ENCODE assay signal across 8 cellular contexts in genomic region chr14:24080888-24081738, GRCh38. TPM values are rescaled to one million over a fixed set of nuclear protein-coding genes. Genes with fewer than 3 reads are reported as not detected.
DNase-seq lines count a peak whose midpoint lies in the region; ATAC-seq, FAIRE-seq and TF ChIP-seq lines count a peak whose summit lies in the region.

No MANE protein-coding gene starts in this region.

- dilution Hi-C loops in endothelial cell of umbilical vein (cut with MboI; ENCODE audit: extremely low pct_ligation_motif_present, low sequenced_read_pairs), result no loop called here

- H3K9ac ChIP-seq in endothelial cell of umbilical vein (replicated peaks; ENCODE audit: extremely low read depth, insufficient read depth, low read length), result no peak overlapping the region
- no peak overlapping the region for H3K9ac ChIP-seq in muscle layer of colon (ENCODE audit: low read length)

- DNase-seq in AML-193 (lab: John Stamatoyannopoulos, UW) (peak; percentile 20 to 42), NCI-H526 treated with DMSO at 0.1 percent for 48 hours (lab: John Stamatoyannopoulos, UW) (peak; percentile 51), endothelial cell of umbilical vein (ENCODE audit: low read depth, low spot score) (peak; percentile 7)
- peak; percentile 69 for DNase-seq in activated CD8-positive, alpha-beta memory T cell treated with anti-CD3 and anti-CD28 coated beads, Interleukin-2, amount 50 U/mL, for 4 hours
- DNase-seq in stimulated activated CD8-positive, alpha-beta memory T cell treated with anti-CD3 and anti-CD28 coated beads, Interleukin-7, amount 100 ng/mL, for 4 hours (ENCODE audit: low read depth in 2 of 2), result peak; percentile 30 to 61

- H3K4me3 ChIP-seq in endothelial cell of umbilical vein (replicated peaks in 1 of 3; ENCODE audit: insufficient read depth in 1 of 3, low read depth in 1 of 3, low read length in 3 of 3) (peak overlapping the region; percentile 1 to 31 (median 25)), muscle layer of colon (ENCODE audit: low read depth in 1 of 2, low read length in 2 of 2) (peak overlapping the region; percentile 56 to 64)

- ATAC-seq in GM18907 (IDR thresholded peaks at IDR 0.05; ENCODE audit: unreplicated experiment) (peak; percentile 92), HG03103 (IDR thresholded peaks at IDR 0.05; ENCODE audit: low read depth, unreplicated experiment) (peak; percentile 83)

- H3K36me3 ChIP-seq in endothelial cell of umbilical vein (ENCODE audit: control insufficient read depth in 2 of 2, extremely low read depth in 1 of 2, insufficient read depth in 2 of 2, low read length in 2 of 2), result no peaks in the 10 kb centered on the region
- no peaks in the 10 kb centered on the region for H3K36me3 ChIP-seq in muscle layer of colon (ENCODE audit: insufficient read depth, low read length)

- H3K79me2 ChIP-seq in endothelial cell of umbilical vein (ENCODE audit: control insufficient read depth, insufficient read depth, low read length), result no peaks in the 10 kb centered on the region

- H3K9me1 ChIP-seq in endothelial cell of umbilical vein (replicated peaks; ENCODE audit: control insufficient read depth, extremely low read depth, insufficient read depth, low read length), result no peaks in the 10 kb centered on the region

- H3K27me3 ChIP-seq in endothelial cell of umbilical vein (ENCODE audit: control insufficient read depth in 2 of 2, insufficient read depth in 2 of 2, low read length in 2 of 2) (peaks cover 28 to 35% of the 10 kb centered on the region in 2 experiments), muscle layer of colon (ENCODE audit: control insufficient read depth in 1 of 2, insufficient read depth in 2 of 2, low read length in 2 of 2) (peaks cover 0 to 11% of the 10 kb centered on the region in 2 donors)

- no peak for FAIRE-seq in endothelial cell of umbilical vein (lab: Jason Lieb, UNC)

- H3K9me3 ChIP-seq in endothelial cell of umbilical vein (replicated peaks; ENCODE audit: control insufficient read depth, insufficient read depth, low read length) (no peaks in the 10 kb centered on the region), muscle layer of colon (ENCODE audit: low read length) (no peaks in the 10 kb centered on the region)

- H3K4me1 ChIP-seq in endothelial cell of umbilical vein (ENCODE audit: control insufficient read depth, extremely low read depth, insufficient read depth, low read length), result no peaks in the 10 kb centered on the region
- peaks cover 6% of the 10 kb centered on the region for H3K4me1 ChIP-seq in muscle layer of colon (ENCODE audit: insufficient read depth, low read length)

- BruUV-seq in endothelial cell of umbilical vein (replicated peaks; lab: Mats Ljungman, UMichigan), result no TSS peak

- H3K27ac ChIP-seq in endothelial cell of umbilical vein (ENCODE audit: insufficient read depth, low read depth, low read length) (no peak overlapping the region), muscle layer of colon (ENCODE audit: low read depth, low read length) (no peak overlapping the region)

- H2AFZ ChIP-seq in endothelial cell of umbilical vein (ENCODE audit: low read depth, low read length), result peak overlapping the region; percentile 46

- intact Hi-C loops in endothelial cell of umbilical vein (cut with micrococcal nuclease), result no loop called here

- CTCF ChIA-PET in endothelial cell of umbilical vein (lab: Charles Lee), result interaction anchor here (1.1 to 5.7 kb wide), 8 partner anchors 10 to 80 kb away, joined by 3 to 51 read pairs (median 6); partner anchors contain the start of genes CPNE6, DCAF11, IRF9 and NRL

- TF ChIP-seq CTCF in endothelial cell of umbilical vein (IDR thresholded peaks at IDR 0.05; ENCODE audit: extremely low read depth in 1 of 2, insufficient read depth in 1 of 2, low read depth in 1 of 2, low read length in 2 of 2), result no peak

- no peaks in the 10 kb centered on the region for H4K20me1 ChIP-seq in endothelial cell of umbilical vein (replicated peaks; ENCODE audit: control insufficient read depth, extremely low read depth, insufficient read depth, low read length)

- H3K4me2 ChIP-seq in endothelial cell of umbilical vein (ENCODE audit: insufficient read depth, low read length), result peak overlapping the region; percentile 77

- no peak for TF ChIP-seq POLR2A in endothelial cell of umbilical vein (IDR thresholded peaks at IDR 0.05; ENCODE audit: low read depth, low read length)

- POLR2A ChIA-PET in endothelial cell of umbilical vein (lab: Charles Lee), result no interaction called here

TF ChIP-seq in endothelial cell of umbilical vein, 7 proteins besides CTCF, POLR2A, EP300 and RAD21:
- TF ChIP-seq JUN (IDR thresholded peaks at IDR 0.05; ENCODE audit: borderline replicate concordance, insufficient read depth, insufficient read length, low read depth), result no peak
- peak; percentile 81 for TF ChIP-seq EZH2 (IDR thresholded peaks at IDR 0.05; ENCODE audit: borderline replicate concordance, low read depth, low read length, severe bottlenecking)
TF ChIP-seq in endothelial cell of umbilical vein: peak in this region for 1.

RNA-seq across cellular contexts. Expression of gene CPNE6, which starts 9.8 kb away (rescaled TPM):
- not detected in 2 replicates for total RNA-seq in endothelial cell of umbilical vein
- polyA plus RNA-seq in endothelial cell of umbilical vein, result not detected in 2 replicates
- not detected in 2 replicates for polyA plus RNA-seq in endothelial cell of umbilical vein (2011; cell fraction: cytosol; rRNA removed)
- polyA plus RNA-seq in endothelial cell of umbilical vein (2011; cell fraction: nucleus; rRNA removed), result not detected in 2 replicates
- polyA plus RNA-seq in endothelial cell of umbilical vein (2012), result not detected in 2 replicates
- not detected in 2 replicates for polyA minus RNA-seq in endothelial cell of umbilical vein
- polyA minus RNA-seq in endothelial cell of umbilical vein (2011; cell fraction: cytosol; rRNA and poly(A)+ RNA removed), result not detected
- polyA minus RNA-seq in endothelial cell of umbilical vein (2011; cell fraction: nucleus; rRNA and poly(A)+ RNA removed), result not detected in 2 replicates

RNA-seq across cellular contexts. Expression of gene PCK2, which starts 13.0 kb away (rescaled TPM):
- 24.5 and 25.1 TPM in 2 replicates for total RNA-seq in endothelial cell of umbilical vein
- 23.5 and 26.4 TPM in 2 replicates for polyA plus RNA-seq in endothelial cell of umbilical vein
- polyA plus RNA-seq in endothelial cell of umbilical vein (2011; cell fraction: cytosol; rRNA removed), result 16.7 and 19.4 TPM in 2 replicates
- polyA plus RNA-seq in endothelial cell of umbilical vein (2011; cell fraction: nucleus; rRNA removed), result 15.8 and 21.0 TPM in 2 replicates
- polyA plus RNA-seq in endothelial cell of umbilical vein (2012), result 9.0 and 10.9 TPM in 2 replicates
- 22.8 and 24.3 TPM in 2 replicates for polyA minus RNA-seq in endothelial cell of umbilical vein
- polyA minus RNA-seq in endothelial cell of umbilical vein (2011; cell fraction: cytosol; rRNA and poly(A)+ RNA removed), result 55.3 TPM
- polyA minus RNA-seq in endothelial cell of umbilical vein (2011; cell fraction: nucleus; rRNA and poly(A)+ RNA removed), result 6.8 and 10.2 TPM in 2 replicates

RNA-seq across cellular contexts. Expression of gene CARMIL3, which starts 29.3 kb away (rescaled TPM):
- total RNA-seq in endothelial cell of umbilical vein, result not detected in 2 replicates
- polyA plus RNA-seq in endothelial cell of umbilical vein, result 0.03 and 0.08 TPM in 2 replicates
- 0.01 TPM in 1 of 2 replicates, not detected in the other for polyA plus RNA-seq in endothelial cell of umbilical vein (2011; cell fraction: cytosol; rRNA removed)
- 0.22 and 0.36 TPM in 2 replicates for polyA plus RNA-seq in endothelial cell of umbilical vein (2011; cell fraction: nucleus; rRNA removed)
- polyA plus RNA-seq in endothelial cell of umbilical vein (2012), result 0.04 TPM in 1 of 2 replicates, not detected in the other
- 0.05 TPM in 1 of 2 replicates, not detected in the other for polyA minus RNA-seq in endothelial cell of umbilical vein
- polyA minus RNA-seq in endothelial cell of umbilical vein (2011; cell fraction: cytosol; rRNA and poly(A)+ RNA removed), result not detected
- polyA minus RNA-seq in endothelial cell of umbilical vein (2011; cell fraction: nucleus; rRNA and poly(A)+ RNA removed), result 0.14 TPM in 1 of 2 replicates, not detected in the other

RNA-seq across cellular contexts. Expression of gene DCAF11, which starts 33.5 kb away (rescaled TPM):
- total RNA-seq in endothelial cell of umbilical vein, result 32.1 and 38.5 TPM in 2 replicates
- polyA plus RNA-seq in endothelial cell of umbilical vein, result 33.8 and 37.3 TPM in 2 replicates
- 27.6 and 29.8 TPM in 2 replicates for polyA plus RNA-seq in endothelial cell of umbilical vein (2011; cell fraction: cytosol; rRNA removed)
- polyA plus RNA-seq in endothelial cell of umbilical vein (2011; cell fraction: nucleus; rRNA removed), result 33.2 and 36.5 TPM in 2 replicates
- 22.3 and 22.4 TPM in 2 replicates for polyA plus RNA-seq in endothelial cell of umbilical vein (2012)
- polyA minus RNA-seq in endothelial cell of umbilical vein, result 45.1 and 58.5 TPM in 2 replicates
- polyA minus RNA-seq in endothelial cell of umbilical vein (2011; cell fraction: cytosol; rRNA and poly(A)+ RNA removed), result 37.8 TPM
- 17.3 and 19.6 TPM in 2 replicates for polyA minus RNA-seq in endothelial cell of umbilical vein (2011; cell fraction: nucleus; rRNA and poly(A)+ RNA removed)

RNA-seq across cellular contexts. Expression of gene NRL, which starts 33.6 kb away (rescaled TPM):
- total RNA-seq in endothelial cell of umbilical vein, result 0.62 and 0.71 TPM in 2 replicates
- polyA plus RNA-seq in endothelial cell of umbilical vein, result 1.1 and 1.9 TPM in 2 replicates
- polyA plus RNA-seq in endothelial cell of umbilical vein (2011; cell fraction: cytosol; rRNA removed), result 1.1 and 1.2 TPM in 2 replicates
- 0.57 and 0.64 TPM in 2 replicates for polyA plus RNA-seq in endothelial cell of umbilical vein (2011; cell fraction: nucleus; rRNA removed)
- 0.13 and 0.26 TPM in 2 replicates for polyA plus RNA-seq in endothelial cell of umbilical vein (2012)
- polyA minus RNA-seq in endothelial cell of umbilical vein, result 0.21 and 0.66 TPM in 2 replicates
- 1.0 TPM for polyA minus RNA-seq in endothelial cell of umbilical vein (2011; cell fraction: cytosol; rRNA and poly(A)+ RNA removed)
- 0.43 and 1.3 TPM in 2 replicates for polyA minus RNA-seq in endothelial cell of umbilical vein (2011; cell fraction: nucleus; rRNA and poly(A)+ RNA removed)

Comparison
In these comparisons a context has a peak if more than half of its experiments do, and no peak if none do; other contexts are left out.
1. DNase-seq: peak in every context shown above with its lines; median percentile 69 in activated CD8-positive, alpha-beta memory T cell treated with anti-CD3 and anti-CD28 coated beads, Interleukin-2, amount 50 U/mL, for 4 hours; 51 in NCI-H526 treated with DMSO at 0.1 percent for 48 hours; 46 in stimulated activated CD8-positive, alpha-beta memory T cell treated with anti-CD3 and anti-CD28 coated beads, Interleukin-7, amount 100 ng/mL, for 4 hours; 31 in AML-193; 7 in endothelial cell of umbilical vein.